Comparison of ENCODE assay signal across 2 cellular contexts in the genomic region with DNA sequence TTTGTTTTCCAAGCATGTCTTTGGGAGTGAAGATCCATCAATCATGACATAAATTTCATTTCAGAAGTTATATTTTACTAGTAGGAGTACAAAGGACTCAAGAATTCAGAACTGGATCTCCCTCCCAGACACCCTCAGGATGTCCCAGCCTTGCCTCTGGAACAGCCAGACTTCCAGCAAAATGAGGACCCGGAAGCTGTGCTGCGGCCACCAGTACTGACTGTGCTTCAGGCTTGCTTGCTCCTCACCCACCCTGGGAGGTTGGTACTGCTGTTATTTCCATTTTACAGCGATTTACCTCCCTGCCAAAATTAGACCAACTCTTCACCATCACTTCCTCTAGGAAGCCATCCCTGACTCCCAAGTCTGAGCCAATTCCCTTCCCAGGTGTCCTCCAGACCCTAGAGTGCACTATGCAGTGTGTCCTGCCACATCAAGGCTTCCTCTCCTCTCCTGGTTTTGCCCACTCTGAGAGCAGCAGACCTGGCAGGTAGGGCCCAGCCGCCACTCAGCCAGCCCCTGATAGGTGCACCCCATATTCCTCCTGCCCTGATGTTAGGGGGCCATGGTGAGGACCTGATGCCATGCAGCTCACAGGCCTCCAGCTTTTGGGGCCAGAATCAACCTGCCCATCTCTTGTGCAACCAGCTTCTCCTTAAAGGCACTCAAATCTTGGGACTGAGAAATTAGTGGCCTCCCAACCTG.
TF ChIP-seq lines count a peak whose summit lies in the region.

No MANE protein-coding gene starts in this region.

TF ChIP-seq in IMR-90, 13 proteins besides CTCF, POLR2A, EP300 and RAD21:
- TF ChIP-seq MAZ (IDR thresholded peaks at IDR 0.05; ENCODE audit: borderline replicate concordance, low read depth, low read length) = no peak
- TF ChIP-seq BHLHE40 (IDR thresholded peaks at IDR 0.05; ENCODE audit: low read depth, low read length) = no peak
- TF ChIP-seq FOS (IDR thresholded peaks at IDR 0.05; ENCODE audit: low read depth, low read length) = no peak
- TF ChIP-seq RCOR1 (IDR thresholded peaks at IDR 0.05; ENCODE audit: insufficient replicate concordance, low read length) = no peak
- TF ChIP-seq, protein P1, sequence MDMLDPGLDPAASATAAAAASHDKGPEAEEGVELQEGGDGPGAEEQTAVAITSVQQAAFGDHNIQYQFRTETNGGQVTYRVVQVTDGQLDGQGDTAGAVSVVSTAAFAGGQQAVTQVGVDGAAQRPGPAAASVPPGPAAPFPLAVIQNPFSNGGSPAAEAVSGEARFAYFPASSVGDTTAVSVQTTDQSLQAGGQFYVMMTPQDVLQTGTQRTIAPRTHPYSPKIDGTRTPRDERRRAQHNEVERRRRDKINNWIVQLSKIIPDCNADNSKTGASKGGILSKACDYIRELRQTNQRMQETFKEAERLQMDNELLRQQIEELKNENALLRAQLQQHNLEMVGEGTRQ (IDR thresholded peaks at IDR 0.05; ENCODE audit: low read depth, low read length) = no peak
- no peak for TF ChIP-seq MXI1 (IDR thresholded peaks at IDR 0.05; ENCODE audit: borderline replicate concordance, low read depth, low read length)
- no peak for TF ChIP-seq MAFK (IDR thresholded peaks at IDR 0.05; ENCODE audit: low read depth, low read length)
- TF ChIP-seq CEBPB (IDR thresholded peaks at IDR 0.05; ENCODE audit: low read depth, low read length) = no peak

TF ChIP-seq in GM12891, 5 proteins besides CTCF, POLR2A, EP300 and RAD21:
- TF ChIP-seq TAF1 (IDR thresholded peaks at IDR 0.05; ENCODE audit: low read depth, low read length) (no peak), PAX5 (IDR thresholded peaks at IDR 0.05; ENCODE audit: insufficient read depth, low read length, severe bottlenecking) (no peak)
